Comparison of ENCODE assay signal across 22 cellular contexts in the genomic region with DNA sequence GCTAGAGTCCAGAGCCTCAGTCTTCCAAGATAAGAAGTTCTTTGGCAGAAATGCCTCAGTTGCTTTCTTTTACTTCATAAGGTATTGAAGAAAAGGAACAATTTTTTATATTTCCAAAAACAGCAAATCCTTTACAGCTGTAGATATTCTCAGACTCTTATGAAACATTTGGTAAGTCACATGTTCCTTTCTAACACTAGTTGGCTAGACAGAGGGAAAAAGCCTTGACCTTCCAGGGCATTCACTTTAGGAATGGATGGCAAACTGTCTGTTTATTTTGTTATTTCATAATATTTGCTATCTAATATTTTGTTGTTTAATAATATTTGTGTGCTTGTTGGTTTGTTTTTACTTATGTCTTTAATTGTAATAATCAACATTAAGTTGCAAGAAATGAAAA.
"Had no signal": no experiment of that assay in that cellular context is flagged by ENCODE, and none has a peak within 500 bp of the region (broad histone marks: within the 10 kb centered on the region; RNA-seq: fewer than 3 reads in every experiment).

No MANE protein-coding gene starts in this region.

- H3K27ac Mint-ChIP-seq: endodermal cell, naive B cell, nephron had no signal

- H3K27me3 ChIP-seq: colonic mucosa, heart right ventricle, left lung, thyroid gland, upper lobe of left lung, vagina had no signal

- ATAC-seq: left lung had no signal

- H3K9me3 ChIP-seq: prostate gland, thyroid gland, vagina had no signal

- H3K4me3 Mint-ChIP-seq: endodermal cell, naive B cell, nephron had no signal

- DNase-seq: cerebellar nuclear complex; colonic mucosa; effector CD4-positive, alpha-beta T cell; endodermal cell; erythroblast; heart right ventricle; islet precursor cell; left lung; mesendoderm; naive B cell; occipital lobe; stimulated activated CD4-positive, alpha-beta T cell treated with anti-CD3 and anti-CD28 coated beads, Interleukin-2, amount 100 ng/mL, for 48 hours; stimulated activated naive CD4-positive, alpha-beta T cell treated with Interleukin-2 at 50 U/mL for 16 hours; thyroid gland; upper lobe of left lung had no signal

- H3K4me1 Mint-ChIP-seq: endodermal cell, naive B cell, nephron had no signal

- FAIRE-seq: endothelial cell of umbilical vein, frontal cortex had no signal

- H3K36me3 ChIP-seq: colonic mucosa, left lung, prostate gland, thyroid gland, upper lobe of left lung had no signal

- H3K4me3 ChIP-seq: colonic mucosa, heart right ventricle, left lung, prostate gland, smooth muscle cell, thyroid gland, upper lobe of left lung, vagina had no signal

- H3K4me1 ChIP-seq: colonic mucosa, left lung, parathyroid adenoma, prostate gland, thyroid gland had no signal

- H3K27ac ChIP-seq: colonic mucosa, left lung, parathyroid adenoma, prostate gland, thyroid gland, vagina had no signal
